34 cellular contexts compared by ENCODE assay signal in genomic region chr3:17932372-17932771, GRCh38.
"Had no signal": no experiment of that assay in that cellular context is flagged by ENCODE, and none has a peak within 500 bp of the region (broad histone marks: within the 10 kb centered on the region; RNA-seq: fewer than 3 reads in every experiment).

No MANE protein-coding gene starts in this region.

- DNase-seq: activated effector memory CD4-positive, alpha-beta T cell treated with anti-CD3 and anti-CD28 coated beads, Interleukin-2, amount 50 U/mL, for 16 hours; activated effector memory CD4-positive, alpha-beta T cell treated with Interleukin-2 at 50 U/mL for 16 hours; activated gamma-delta T cell; activated gamma-delta T cell treated with Interleukin-2 at 50 U/mL for 16 hours; activated naive CD4-positive, alpha-beta T cell; activated naive CD4-positive, alpha-beta T cell treated with anti-CD3 and anti-CD28 coated beads for 36 hours; activated naive CD4-positive, alpha-beta T cell treated with anti-CD3 and anti-CD28 coated beads, Interleukin-2, amount 10 ng/mL, durations not matched to agents 7 days and 5 days; activated naive CD4-positive, alpha-beta T cell treated with anti-CD3 and anti-CD28 coated beads, Interleukin-2, amount 50 U/mL, for 16 hours; activated naive CD4-positive, alpha-beta T cell treated with Interleukin-2 at 50 U/mL for 16 hours; activated naive CD8-positive, alpha-beta T cell treated with anti-CD3 and anti-CD28 coated beads for 36 hours; activated naive CD8-positive, alpha-beta T cell treated with anti-CD3 and anti-CD28 coated beads, Interleukin-2, amount 10 ng/mL, durations not matched to agents 7 days and 5 days; activated naive CD8-positive, alpha-beta T cell treated with anti-CD3 and anti-CD28 coated beads, Interleukin-2, amount 50 U/mL, for 24 hours; activated T-cell treated with anti-CD3 and anti-CD28 coated beads, Interleukin-2, amount 50 U/mL, for 1 hour; activated T-cell treated with anti-CD3 and anti-CD28 coated beads, Interleukin-2, amount 50 U/mL, for 24 hours; activated T-cell treated with anti-CD3 and anti-CD28 coated beads, Interleukin-2, amount 50 U/mL, for 4 hours; activated T-cell treated with anti-CD3 and anti-CD28 coated beads, Interleukin-2, amount 50 U/mL, for 48 hours; activated T-cell treated with anti-CD3 and anti-CD28 coated beads, Interleukin-2, amount 50 U/mL, for 72 hours; adrenal gland; amniotic stem cell; amygdala; anterior cingulate cortex; aorta; body of pancreas; brain microvascular endothelial cell; caudate nucleus; central memory CD4-positive, alpha-beta T cell; cerebellar nuclear complex had no signal

- H3K27ac ChIP-seq: adrenal gland, ascending aorta, body of pancreas, brain microvascular endothelial cell, breast epithelium, cardiac muscle cell had no signal

- H3K27me3 ChIP-seq: adrenal gland, ascending aorta, body of pancreas, brain microvascular endothelial cell, breast epithelium, cardiac muscle cell had no signal

- H3K4me3 ChIP-seq: adrenal gland, ascending aorta, body of pancreas, breast epithelium, cardiac muscle cell had no signal

- ATAC-seq: activated naive CD4-positive, alpha-beta T cell treated with anti-CD3 and anti-CD28 coated beads, Interleukin-2, amount 50 U/mL, for 72 hours; activated naive CD8-positive, alpha-beta T cell treated with anti-CD3 and anti-CD28 coated beads, Interleukin-2, amount 50 U/mL, for 24 hours; activated T-cell treated with anti-CD3 and anti-CD28 coated beads, Interleukin-2, amount 50 U/mL, for 4 hours; activated T-cell treated with anti-CD3 and anti-CD28 coated beads, Interleukin-2, amount 50 U/mL, for 72 hours; activated T-helper 17 cell treated with anti-CD3 and anti-CD28 coated beads, Interleukin-2, amount 50 U/mL, for 72 hours; body of pancreas had no signal

- H3K4me1 ChIP-seq: adrenal gland, ascending aorta, body of pancreas, breast epithelium had no signal

- H3K36me3 ChIP-seq: adrenal gland, ascending aorta, brain microvascular endothelial cell, breast epithelium, cardiac muscle cell had no signal

- FAIRE-seq: astrocyte, bronchial epithelial cell had no signal

- H3K9me3 ChIP-seq: adrenal gland, ascending aorta, body of pancreas, breast epithelium had no signal
